ENCODE assay signal across 1 cellular context in genomic region chr16:88616320-88616719, GRCh38.
TF ChIP-seq lines count a peak whose summit lies in the region.

No MANE protein-coding gene starts in this region.

TF ChIP-seq in IMR-90, 13 proteins besides CTCF, POLR2A, EP300 and RAD21:
- TF ChIP-seq SMC3 (IDR thresholded peaks at IDR 0.05; ENCODE audit: low read depth, low read length), result no peak
- TF ChIP-seq CHD1 (IDR thresholded peaks at IDR 0.05; ENCODE audit: low read depth, low read length), result no peak
- no peak for TF ChIP-seq MAZ (IDR thresholded peaks at IDR 0.05; ENCODE audit: borderline replicate concordance, low read depth, low read length)
- no peak for TF ChIP-seq CEBPB (IDR thresholded peaks at IDR 0.05; ENCODE audit: low read depth, low read length)
- no peak for TF ChIP-seq RFX5 (IDR thresholded peaks at IDR 0.05; ENCODE audit: low read depth, low read length)
- TF ChIP-seq FOS (IDR thresholded peaks at IDR 0.05; ENCODE audit: low read depth, low read length), result no peak
- no peak for TF ChIP-seq USF2 (IDR thresholded peaks at IDR 0.05; ENCODE audit: low read depth, low read length)
- TF ChIP-seq NFE2L2 (IDR thresholded peaks at IDR 0.05; ENCODE audit: low read depth, low read length), result no peak
